ENCODE assay signal across 9 cellular contexts in genomic region chr6:156848533-156848932, GRCh38.
DNase-seq lines count a peak whose midpoint lies in the region; ATAC-seq and FAIRE-seq lines count a peak whose summit lies in the region.
"Had no signal": no experiment of that assay in that cellular context is flagged by ENCODE, and none has a peak within 500 bp of the region (broad histone marks: within the 10 kb centered on the region; RNA-seq: fewer than 3 reads in every experiment).

No MANE protein-coding gene starts in this region.

- no peaks in the 10 kb centered on the region for H3K27me3 ChIP-seq in SJSA1 (replicated peaks)

- ATAC-seq in left cardiac atrium, result peak; percentile 76 to 91
- no peak for ATAC-seq in HG03045 (IDR thresholded peaks at IDR 0.05; ENCODE audit: unreplicated experiment)

- no peaks in the 10 kb centered on the region for H3K36me3 ChIP-seq in SJSA1

- H3K36me3 Mint-ChIP-seq in activated naive CD4-positive, alpha-beta T cell treated with anti-CD3 and anti-CD28 coated beads, Interleukin-2, amount 50 U/mL, for 24 hours, result peaks cover 6% of the 10 kb centered on the region
- peaks cover 4% of the 10 kb centered on the region for H3K36me3 Mint-ChIP-seq in activated T-helper 1 cell treated with anti-CD3 and anti-CD28 coated beads, Interleukin-12 subunit alpha, Interleukin-12 subunit beta, Interleukin-2, Interleukin-4 antibody, amounts not matched to agents 30 ng/mL and 10 ng/mL and 1 ng/mL, durations not matched to agents 14 hours and 24 hours and 36 hours (ENCODE audit: low read depth)

- peak overlapping the region; percentile 16 for H3K4me3 Mint-ChIP-seq in activated naive CD4-positive, alpha-beta T cell treated with anti-CD3 and anti-CD28 coated beads, Interleukin-2, amount 50 U/mL, for 24 hours
- no peak overlapping the region for H3K4me3 Mint-ChIP-seq in activated T-helper 1 cell treated with anti-CD3 and anti-CD28 coated beads, Interleukin-12 subunit alpha, Interleukin-12 subunit beta, Interleukin-2, Interleukin-4 antibody, amounts not matched to agents 30 ng/mL and 10 ng/mL and 1 ng/mL, durations not matched to agents 14 hours and 24 hours and 36 hours
- H3K4me3 Mint-ChIP-seq: activated naive CD4-positive, alpha-beta T cell treated with anti-CD3 and anti-CD28 coated beads for 36 hours had no signal

- no peak overlapping the region for H3K4me3 ChIP-seq in SJSA1

- no peak for DNase-seq in activated naive CD4-positive, alpha-beta T cell (lab: John Stamatoyannopoulos, UW)
- DNase-seq in SJSA1 (ENCODE audit: low read depth in 1 of 2, low spot score in 2 of 2) (peak; percentile 83 to 89), left cardiac atrium (peak; percentile 78), urothelium cell line (ENCODE audit: low spot score) (peak; percentile 17)
- DNase-seq in activated T-helper 1 cell treated with anti-CD3 and anti-CD28 coated beads, Interleukin-12 subunit alpha, Interleukin-12 subunit beta, Interleukin-2, Interleukin-4 antibody, amounts not matched to agents 30 ng/mL and 10 ng/mL and 1 ng/mL, durations not matched to agents 14 hours and 24 hours and 36 hours (ENCODE audit: low spot score), result no peak
- DNase-seq in stimulated activated CD4-positive, alpha-beta T cell treated with anti-CD3 and anti-CD28 coated beads, Interleukin-1b, Interleukin-23, amount 100 ng/mL, for 48 hours, result no peak
- DNase-seq: activated naive CD4-positive, alpha-beta T cell treated with anti-CD3 and anti-CD28 coated beads for 36 hours had no signal

- H3K9me3 ChIP-seq in SJSA1 (replicated peaks), result no peaks in the 10 kb centered on the region

- H3K9me3 Mint-ChIP-seq in activated naive CD4-positive, alpha-beta T cell treated with anti-CD3 and anti-CD28 coated beads, Interleukin-2, amount 50 U/mL, for 24 hours, result no peaks in the 10 kb centered on the region
- no peaks in the 10 kb centered on the region for H3K9me3 Mint-ChIP-seq in activated T-helper 1 cell treated with anti-CD3 and anti-CD28 coated beads, Interleukin-12 subunit alpha, Interleukin-12 subunit beta, Interleukin-2, Interleukin-4 antibody, amounts not matched to agents 30 ng/mL and 10 ng/mL and 1 ng/mL, durations not matched to agents 14 hours and 24 hours and 36 hours
- H3K9me3 Mint-ChIP-seq: activated naive CD4-positive, alpha-beta T cell treated with anti-CD3 and anti-CD28 coated beads for 36 hours had no signal

- peak overlapping the region; percentile 32 for H3K27ac Mint-ChIP-seq in activated naive CD4-positive, alpha-beta T cell treated with anti-CD3 and anti-CD28 coated beads, Interleukin-2, amount 50 U/mL, for 24 hours
- H3K27ac Mint-ChIP-seq in activated T-helper 1 cell treated with anti-CD3 and anti-CD28 coated beads, Interleukin-12 subunit alpha, Interleukin-12 subunit beta, Interleukin-2, Interleukin-4 antibody, amounts not matched to agents 30 ng/mL and 10 ng/mL and 1 ng/mL, durations not matched to agents 14 hours and 24 hours and 36 hours, result no peak overlapping the region
- H3K27ac Mint-ChIP-seq: activated naive CD4-positive, alpha-beta T cell treated with anti-CD3 and anti-CD28 coated beads for 36 hours had no signal

- H3K4me1 Mint-ChIP-seq in activated naive CD4-positive, alpha-beta T cell treated with anti-CD3 and anti-CD28 coated beads, Interleukin-2, amount 50 U/mL, for 24 hours, result peaks cover 96% of the 10 kb centered on the region
- peaks cover 63% of the 10 kb centered on the region for H3K4me1 Mint-ChIP-seq in activated T-helper 1 cell treated with anti-CD3 and anti-CD28 coated beads, Interleukin-12 subunit alpha, Interleukin-12 subunit beta, Interleukin-2, Interleukin-4 antibody, amounts not matched to agents 30 ng/mL and 10 ng/mL and 1 ng/mL, durations not matched to agents 14 hours and 24 hours and 36 hours (ENCODE audit: low read depth)

- intact Hi-C loops in left cardiac atrium (cut with DNase I), result no loop called here
- intact Hi-C loops in activated T-helper 1 cell treated with anti-CD3 and anti-CD28 coated beads, Interleukin-12 subunit alpha, Interleukin-12 subunit beta, Interleukin-2, Interleukin-4 antibody, amounts not matched to agents 30 ng/mL and 10 ng/mL and 1 ng/mL, durations not matched to agents 14 hours and 24 hours and 36 hours (cut with micrococcal nuclease), result loop anchor here (1.0 kb wide), 1 partner anchor 8 kb away; no protein-coding TSS in a partner anchor

- H3K4me1 ChIP-seq in SJSA1 (replicated peaks), result peaks cover 24% of the 10 kb centered on the region

- no peaks in the 10 kb centered on the region for H3K27me3 Mint-ChIP-seq in activated naive CD4-positive, alpha-beta T cell treated with anti-CD3 and anti-CD28 coated beads, Interleukin-2, amount 50 U/mL, for 24 hours
- H3K27me3 Mint-ChIP-seq in activated T-helper 1 cell treated with anti-CD3 and anti-CD28 coated beads, Interleukin-12 subunit alpha, Interleukin-12 subunit beta, Interleukin-2, Interleukin-4 antibody, amounts not matched to agents 30 ng/mL and 10 ng/mL and 1 ng/mL, durations not matched to agents 14 hours and 24 hours and 36 hours (ENCODE audit: insufficient read depth), result no peaks in the 10 kb centered on the region

- H3K27ac ChIP-seq in SJSA1, result no peak overlapping the region

- FAIRE-seq in urothelium cell line (lab: Jason Lieb, UNC), result no peak

Comparison
In these comparisons a context has a peak if more than half of its experiments do, and no peak if none do; other contexts are left out.
1. DNase-seq: peak in SJSA1 (2 of 2), left cardiac atrium (single experiment) and urothelium cell line (single experiment); none in activated naive CD4-positive, alpha-beta T cell (0 of 4), activated T-helper 1 cell treated with anti-CD3 and anti-CD28 coated beads, Interleukin-12 subunit alpha, Interleukin-12 subunit beta, Interleukin-2, Interleukin-4 antibody, amounts not matched to agents 30 ng/mL and 10 ng/mL and 1 ng/mL, durations not matched to agents 14 hours and 24 hours and 36 hours (single experiment) and stimulated activated CD4-positive, alpha-beta T cell treated with anti-CD3 and anti-CD28 coated beads, Interleukin-1b, Interleukin-23, amount 100 ng/mL, for 48 hours (single experiment).